Comparison of ENCODE assay signal across 16 cellular contexts in the genomic region with DNA sequence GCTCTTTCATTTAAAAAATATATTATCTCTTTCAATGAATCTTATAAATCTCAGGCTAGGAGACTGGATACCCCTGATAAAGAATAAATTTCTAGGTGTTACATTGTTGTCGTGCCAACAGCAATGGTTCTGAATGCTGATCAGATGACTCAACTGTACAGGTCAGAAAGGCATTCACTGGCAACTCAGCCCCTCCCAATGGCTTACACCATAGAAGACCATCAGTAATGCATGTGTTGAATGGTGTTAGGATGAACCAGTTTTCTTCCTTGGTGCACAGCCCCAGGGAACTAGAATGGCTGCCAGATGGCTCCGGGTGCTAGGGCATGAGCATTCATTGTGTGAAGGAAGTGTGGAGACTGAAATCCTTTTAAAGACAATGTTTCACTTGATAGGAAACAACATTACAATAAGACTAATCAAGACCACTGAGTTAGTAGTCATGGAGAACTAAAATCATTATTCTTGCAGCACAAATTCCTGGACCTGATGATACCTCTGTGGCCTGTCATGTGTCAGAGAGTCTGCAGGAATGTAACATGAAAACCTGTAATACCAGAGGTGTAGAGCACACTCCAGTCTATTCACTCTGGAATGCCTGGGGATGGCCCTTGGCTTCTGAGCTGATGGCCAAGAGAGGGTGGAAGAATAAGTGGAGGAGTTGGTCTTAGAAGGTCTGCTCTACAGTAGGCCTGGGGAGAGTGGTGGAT.
A peak's percentile ranks its signal among the peaks of the same experiment; 100 is the strongest.
DNase-seq lines count a peak whose midpoint lies in the region; TF ChIP-seq lines count a peak whose summit lies in the region.
"Had no signal": no experiment of that assay in that cellular context is flagged by ENCODE, and none has a peak within 500 bp of the region (broad histone marks: within the 10 kb centered on the region; RNA-seq: fewer than 3 reads in every experiment).

No MANE protein-coding gene starts in this region.

- H3K4me3 ChIP-seq in choroid plexus epithelial cell (ENCODE audit: low read depth, low read length) (no peak overlapping the region), trophoblast cell (ENCODE audit: low read depth, low read length) (no peak overlapping the region), hepatocyte (no peak overlapping the region)

- peaks cover 2% of the 10 kb centered on the region for H3K79me1 ChIP-seq in trophoblast cell (ENCODE audit: low read length)

- no peak overlapping the region for H3K14ac ChIP-seq in trophoblast cell (ENCODE audit: low read length)

- no peaks in the 10 kb centered on the region for H3K27me3 ChIP-seq in trophoblast cell (ENCODE audit: insufficient read depth, low read length)
- no peaks in the 10 kb centered on the region for H3K27me3 ChIP-seq in hepatocyte

- H3K4ac ChIP-seq in trophoblast cell (ENCODE audit: low read depth, low read length), result no peak overlapping the region

- no peak overlapping the region for H4K8ac ChIP-seq in trophoblast cell (ENCODE audit: low read depth, low read length)

- no peaks in the 10 kb centered on the region for H3K9me2 ChIP-seq in hepatocyte (replicated peaks; ENCODE audit: insufficient read depth)

- H3K9me3 ChIP-seq in trophoblast cell (ENCODE audit: insufficient read depth, low read depth, low read length), result no peaks in the 10 kb centered on the region
- no peaks in the 10 kb centered on the region for H3K9me3 ChIP-seq in hepatocyte (ENCODE audit: low read depth)

- H3K18ac ChIP-seq in trophoblast cell (ENCODE audit: low read length), result no peak overlapping the region

- WGBS in trophoblast cell (ENCODE audit: extremely low coverage, insufficient coverage, insufficient read length), result no CpG with 5 or more reads among the region's 2 CpGs
- 77% methylated on average over 2 of the region's 2 CpGs for WGBS in hepatocyte (ENCODE audit: low lambda C conversion rate, missing lambda C conversion rate)

- H3K9ac ChIP-seq in trophoblast cell (ENCODE audit: low read length), result no peak overlapping the region
- H3K9ac ChIP-seq: KMS-11 had no signal

- H3K36me3 ChIP-seq in trophoblast cell (ENCODE audit: control insufficient read depth in 1 of 2, insufficient read depth in 2 of 2, low read length in 2 of 2) (no peaks in the 10 kb centered on the region), hepatocyte (replicated peaks; ENCODE audit: insufficient read depth, low read depth) (no peaks in the 10 kb centered on the region)

- H2AK5ac ChIP-seq in trophoblast cell (ENCODE audit: low read length), result no peak overlapping the region

- no peak overlapping the region for H4K12ac ChIP-seq in trophoblast cell (ENCODE audit: low read depth, low read length)

- peak overlapping the region; percentile 51 for H3K27ac ChIP-seq in trophoblast cell (ENCODE audit: low read depth, low read length)
- H3K27ac ChIP-seq in hepatocyte, result no peak overlapping the region
- H3K27ac ChIP-seq: KMS-11 had no signal

- H2BK12ac ChIP-seq in trophoblast cell (ENCODE audit: low read length), result no peak overlapping the region

- H4K20me1 ChIP-seq in hepatocyte (ENCODE audit: insufficient read depth, poor library complexity, severe bottlenecking), result no peaks in the 10 kb centered on the region

- H2AFZ ChIP-seq in trophoblast cell (ENCODE audit: insufficient read depth, low read length, poor library complexity) (no peak overlapping the region), hepatocyte (no peak overlapping the region)

- peak overlapping the region; percentile 28 for H2BK5ac ChIP-seq in trophoblast cell (ENCODE audit: low read depth, low read length, poor library complexity)

- H3K4me1 ChIP-seq in trophoblast cell (ENCODE audit: control insufficient read depth in 1 of 2, insufficient read depth in 2 of 2, low read length in 2 of 2), result peaks cover 7 to 10% of the 10 kb centered on the region in 2 experiments
- no peaks in the 10 kb centered on the region for H3K4me1 ChIP-seq in hepatocyte (ENCODE audit: insufficient read depth)

- no peaks in the 10 kb centered on the region for H3K79me2 ChIP-seq in trophoblast cell (ENCODE audit: control insufficient read depth, insufficient read depth, low read length, poor library complexity)
- no peaks in the 10 kb centered on the region for H3K79me2 ChIP-seq in hepatocyte

- H3K23ac ChIP-seq in trophoblast cell (ENCODE audit: low read length), result no peak overlapping the region

- no peak for TF ChIP-seq CTCF in choroid plexus epithelial cell (conservative IDR thresholded peaks at IDR 0.05; ENCODE audit: low read depth, low read length)
- TF ChIP-seq CTCF in hepatocyte (IDR thresholded peaks at IDR 0.05; ENCODE audit: poor library complexity), result no peak

- H3K4me2 ChIP-seq in trophoblast cell (ENCODE audit: low read length) (peak overlapping the region; percentile 14), hepatocyte (no peak overlapping the region)
- H3K4me2 ChIP-seq: KMS-11 had no signal

- H2BK120ac ChIP-seq in trophoblast cell (ENCODE audit: insufficient read depth, low read length, poor library complexity), result no peak overlapping the region

- DNase-seq in EH (ENCODE audit: low read depth), result peak; percentile 11
- peak; percentile 8 for DNase-seq in NCI-H69 (lab: John Stamatoyannopoulos, UW)
- DNase-seq in choroid plexus epithelial cell (ENCODE audit: low read depth), result peak; percentile 62
- peak; percentile 82 to 93 for DNase-seq in trophoblast cell
- no peak for DNase-seq in NCI-H1092 (lab: John Stamatoyannopoulos, UW)
- DNase-seq in hepatocyte (ENCODE audit: low spot score), result no peak
- no peak for DNase-seq in NCI-H526 (lab: John Stamatoyannopoulos, UW)
- no peak for DNase-seq in activated T-cell treated with anti-CD3 and anti-CD28 coated beads, Interleukin-2, amount 50 U/mL, for 1 hour
- DNase-seq: AML-193; effector memory CD8-positive, alpha-beta T cell; GOT3; left ventricle myocardium superior; occipital lobe; stimulated activated CD4-positive, alpha-beta T cell treated with anti-CD3 and anti-CD28 coated beads, Interleukin-2, amount 100 ng/mL, for 24 hours; T-cell had no signal

- H4K91ac ChIP-seq in trophoblast cell (ENCODE audit: low read depth, low read length), result peak overlapping the region; percentile 41

Comparison
In these comparisons a context has a peak if more than half of its experiments do, and no peak if none do; other contexts are left out.
1. DNase-seq: peak in EH (single experiment), NCI-H69 (single experiment), choroid plexus epithelial cell (single experiment) and trophoblast cell (2 of 2); none in NCI-H1092 (single experiment), hepatocyte (single experiment), NCI-H526 (0 of 2) and activated T-cell treated with anti-CD3 and anti-CD28 coated beads, Interleukin-2, amount 50 U/mL, for 1 hour (single experiment).